Comparison of ENCODE assay signal across 1 cellular context in genomic region chr20:37220796-37221195, GRCh38.
TF ChIP-seq lines count a peak whose summit lies in the region.

No MANE protein-coding gene starts in this region.

TF ChIP-seq in liver, 16 proteins besides CTCF, POLR2A, EP300 and RAD21 (continued from another document):
- no peak for TF ChIP-seq EGR1 (IDR thresholded peaks at IDR 0.05; ENCODE audit: low read depth in 2 of 2)
- TF ChIP-seq JUND (IDR thresholded peaks at IDR 0.05): no peak
- TF ChIP-seq RXRA (IDR thresholded peaks at IDR 0.05): no peak
- no peak for TF ChIP-seq HNF4G (IDR thresholded peaks at IDR 0.05)
- TF ChIP-seq MAX (IDR thresholded peaks at IDR 0.05): no peak
- no peak for TF ChIP-seq GABPA (IDR thresholded peaks at IDR 0.05 in 1 of 2, conservative IDR thresholded peaks at IDR 0.05 in 1 of 2)
- TF ChIP-seq SP1 (IDR thresholded peaks at IDR 0.05): peak; percentile 19
- TF ChIP-seq FOXA1 (IDR thresholded peaks at IDR 0.05): no peak
- TF ChIP-seq YY1 (IDR thresholded peaks at IDR 0.05): no peak
